1 cellular context compared by ENCODE assay signal in the genomic region with DNA sequence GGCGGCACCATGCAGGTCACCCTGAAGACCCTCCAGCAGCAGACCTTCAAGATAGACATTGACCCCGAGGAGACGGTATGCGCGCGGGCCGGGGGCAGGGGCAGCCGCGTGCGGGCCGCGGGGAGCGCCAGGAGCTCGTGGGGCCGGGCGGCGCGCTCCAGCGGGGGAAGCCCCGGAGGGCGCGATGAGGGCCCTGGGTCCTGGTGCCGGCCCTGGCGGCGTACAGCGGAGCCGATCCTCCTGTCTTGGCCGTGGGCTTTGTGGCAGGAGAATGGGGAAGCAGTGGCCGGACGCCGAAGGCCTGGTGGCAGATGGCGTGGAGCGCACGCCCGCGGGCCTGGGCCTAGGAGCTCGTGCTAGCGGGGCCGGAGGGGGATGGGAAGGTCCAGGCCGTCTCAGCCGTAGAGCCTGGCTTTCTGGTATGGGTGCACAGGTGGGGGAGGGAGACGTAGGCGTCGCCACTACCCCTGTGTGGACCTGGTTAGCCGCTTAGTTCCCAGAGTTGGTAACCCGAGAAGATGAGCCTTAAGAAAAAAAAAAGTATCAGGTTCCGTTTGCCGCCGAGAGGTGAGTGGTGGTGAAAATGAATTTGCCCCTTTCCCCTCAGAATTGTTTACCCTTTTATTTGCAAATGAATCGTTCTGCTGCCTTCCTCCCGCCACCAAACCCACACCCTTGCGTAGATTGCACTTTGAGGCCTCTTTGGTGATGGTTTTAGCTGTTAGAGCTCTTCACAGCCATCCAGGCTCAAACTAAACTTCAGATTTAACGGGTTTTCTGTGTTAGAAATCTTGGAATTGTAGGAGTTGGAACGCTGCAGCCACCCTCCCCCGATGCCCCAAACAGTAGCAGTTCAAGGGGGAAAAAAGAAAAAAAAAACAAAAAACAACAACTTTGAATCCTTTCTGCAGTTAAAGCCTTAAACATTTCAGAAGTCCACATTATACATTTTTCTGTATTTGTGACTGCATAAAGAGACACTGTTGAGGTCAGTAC.
TF ChIP-seq lines count a peak whose summit lies in the region.

No MANE protein-coding gene starts in this region.

TF ChIP-seq in H1, 55 proteins besides CTCF, POLR2A, EP300 and RAD21 (continued from another document):
- TF ChIP-seq CHD1 (IDR thresholded peaks at IDR 0.05; ENCODE audit: low read depth, low read length) (no peak), SP1 (IDR thresholded peaks at IDR 0.05; ENCODE audit: low read depth, low read length) (peak; percentile 80), RFX5 (IDR thresholded peaks at IDR 0.05; ENCODE audit: borderline replicate concordance, low read depth, low read length) (no peak), ZNF274 (IDR thresholded peaks at IDR 0.05; ENCODE audit: borderline replicate concordance, extremely low read depth, low read length) (no peak), TCF12 (IDR thresholded peaks at IDR 0.05; ENCODE audit: low read depth, low read length) (no peak), RNF2 (IDR thresholded peaks at IDR 0.05; ENCODE audit: borderline replicate concordance, low read depth, low read length, missing control alignments, poor library complexity, severe bottlenecking) (no peak), RBBP5 (IDR thresholded peaks at IDR 0.05; ENCODE audit: borderline replicate concordance, low read depth, low read length) (peak; percentile 51; the same call in 1 of the 2 replicates), SAP30 (IDR thresholded peaks at IDR 0.05; ENCODE audit: insufficient read depth, insufficient replicate concordance, low read length) (no peak), TEAD4 (IDR thresholded peaks at IDR 0.05; ENCODE audit: low read depth, low read length) (no peak), RXRA (IDR thresholded peaks at IDR 0.05; ENCODE audit: insufficient read depth, low read depth, low read length) (no peak), BACH1 (IDR thresholded peaks at IDR 0.05; ENCODE audit: low read length) (no peak), SRF (IDR thresholded peaks at IDR 0.05; ENCODE audit: low read depth, low read length) (no peak), USF2 (IDR thresholded peaks at IDR 0.05; ENCODE audit: low read length) (no peak), CREB1 (IDR thresholded peaks at IDR 0.05) (no peak; the same call in 1 of the 2 replicates), TAF7 (optimal IDR thresholded peaks at IDR 0.05; ENCODE audit: borderline replicate concordance, low read depth, low read length) (peak; percentile 38), CBX5 (IDR thresholded peaks at IDR 0.05; ENCODE audit: low read depth, low read length) (no peak), KDM4A (IDR thresholded peaks at IDR 0.05; ENCODE audit: low read depth, low read length, severe bottlenecking) (peak; percentile 7), SIRT6 (IDR thresholded peaks at IDR 0.05; ENCODE audit: low read length) (no peak), JUND (IDR thresholded peaks at IDR 0.05; ENCODE audit: low read length) (0 out of 2 replicates have a peak, but pooled peaks have one; percentile 25), CEBPB (IDR thresholded peaks at IDR 0.05; ENCODE audit: low read depth, low read length) (no peak), BRCA1 (IDR thresholded peaks at IDR 0.05; ENCODE audit: low read depth, low read length) (no peak), BCL11A (IDR thresholded peaks at IDR 0.05; ENCODE audit: low read depth in 2 of 2, low read length in 2 of 2) (no peak), GTF2F1 (IDR thresholded peaks at IDR 0.05; ENCODE audit: borderline replicate concordance, low read depth, low read length) (peak; percentile 63; the same call in 1 of the 2 replicates), SUZ12 (IDR thresholded peaks at IDR 0.05; ENCODE audit: low read length) (no peak), SP2 (IDR thresholded peaks at IDR 0.05; ENCODE audit: low read length) (no peak), SP4 (IDR thresholded peaks at IDR 0.05; ENCODE audit: low read length) (no peak), YY1 (IDR thresholded peaks at IDR 0.05; ENCODE audit: low read depth, low read length) (no peak), KDM5A (IDR thresholded peaks at IDR 0.05; ENCODE audit: low read length) (no peak), NRF1 (IDR thresholded peaks at IDR 0.05; ENCODE audit: low read depth, low read length) (no peak), TAF1 (IDR thresholded peaks at IDR 0.05; ENCODE audit: low read depth, low read length) (peak; percentile 85), POLR2AphosphoS5 (IDR thresholded peaks at IDR 0.05; ENCODE audit: low read depth, low read length) (peak; percentile 91), POU5F1 (IDR thresholded peaks at IDR 0.05; ENCODE audit: low read depth, low read length) (no peak), ASH2L (IDR thresholded peaks at IDR 0.05; ENCODE audit: low read length) (peak; percentile 84), HDAC6 (IDR thresholded peaks at IDR 0.05; ENCODE audit: low read depth, low read length) (no peak), SIN3A (conservative IDR thresholded peaks at IDR 0.05 in 1 of 2, IDR thresholded peaks at IDR 0.05 in 1 of 2; ENCODE audit: low read depth in 1 of 2, low read length in 2 of 2) (peak in 1 of 2 experiments; percentile 39; a peak in 1 of 4 replicates), FOSL1 (IDR thresholded peaks at IDR 0.05; ENCODE audit: insufficient read depth, low read depth, low read length) (no peak), TBP (IDR thresholded peaks at IDR 0.05; ENCODE audit: low read depth, low read length) (peak; percentile 85), MAFK (IDR thresholded peaks at IDR 0.05; ENCODE audit: low read depth, low read length) (no peak), EGR1 (IDR thresholded peaks at IDR 0.05; ENCODE audit: borderline replicate concordance, low read depth, low read length) (peak; percentile 13; the same call in 1 of the 2 replicates), KDM1A (IDR thresholded peaks at IDR 0.05; ENCODE audit: borderline replicate concordance, low read length) (no peak), CHD2 (IDR thresholded peaks at IDR 0.05; ENCODE audit: low read length) (0 out of 2 replicates have a peak, but pooled peaks have one; percentile 24), EZH2 (IDR thresholded peaks at IDR 0.05; ENCODE audit: low read depth, low read length, severe bottlenecking) (no peak), CTBP2 (IDR thresholded peaks at IDR 0.05; ENCODE audit: borderline replicate concordance, insufficient read depth, insufficient read length, low read length) (no peak)
- TF ChIP-seq, protein P1, sequence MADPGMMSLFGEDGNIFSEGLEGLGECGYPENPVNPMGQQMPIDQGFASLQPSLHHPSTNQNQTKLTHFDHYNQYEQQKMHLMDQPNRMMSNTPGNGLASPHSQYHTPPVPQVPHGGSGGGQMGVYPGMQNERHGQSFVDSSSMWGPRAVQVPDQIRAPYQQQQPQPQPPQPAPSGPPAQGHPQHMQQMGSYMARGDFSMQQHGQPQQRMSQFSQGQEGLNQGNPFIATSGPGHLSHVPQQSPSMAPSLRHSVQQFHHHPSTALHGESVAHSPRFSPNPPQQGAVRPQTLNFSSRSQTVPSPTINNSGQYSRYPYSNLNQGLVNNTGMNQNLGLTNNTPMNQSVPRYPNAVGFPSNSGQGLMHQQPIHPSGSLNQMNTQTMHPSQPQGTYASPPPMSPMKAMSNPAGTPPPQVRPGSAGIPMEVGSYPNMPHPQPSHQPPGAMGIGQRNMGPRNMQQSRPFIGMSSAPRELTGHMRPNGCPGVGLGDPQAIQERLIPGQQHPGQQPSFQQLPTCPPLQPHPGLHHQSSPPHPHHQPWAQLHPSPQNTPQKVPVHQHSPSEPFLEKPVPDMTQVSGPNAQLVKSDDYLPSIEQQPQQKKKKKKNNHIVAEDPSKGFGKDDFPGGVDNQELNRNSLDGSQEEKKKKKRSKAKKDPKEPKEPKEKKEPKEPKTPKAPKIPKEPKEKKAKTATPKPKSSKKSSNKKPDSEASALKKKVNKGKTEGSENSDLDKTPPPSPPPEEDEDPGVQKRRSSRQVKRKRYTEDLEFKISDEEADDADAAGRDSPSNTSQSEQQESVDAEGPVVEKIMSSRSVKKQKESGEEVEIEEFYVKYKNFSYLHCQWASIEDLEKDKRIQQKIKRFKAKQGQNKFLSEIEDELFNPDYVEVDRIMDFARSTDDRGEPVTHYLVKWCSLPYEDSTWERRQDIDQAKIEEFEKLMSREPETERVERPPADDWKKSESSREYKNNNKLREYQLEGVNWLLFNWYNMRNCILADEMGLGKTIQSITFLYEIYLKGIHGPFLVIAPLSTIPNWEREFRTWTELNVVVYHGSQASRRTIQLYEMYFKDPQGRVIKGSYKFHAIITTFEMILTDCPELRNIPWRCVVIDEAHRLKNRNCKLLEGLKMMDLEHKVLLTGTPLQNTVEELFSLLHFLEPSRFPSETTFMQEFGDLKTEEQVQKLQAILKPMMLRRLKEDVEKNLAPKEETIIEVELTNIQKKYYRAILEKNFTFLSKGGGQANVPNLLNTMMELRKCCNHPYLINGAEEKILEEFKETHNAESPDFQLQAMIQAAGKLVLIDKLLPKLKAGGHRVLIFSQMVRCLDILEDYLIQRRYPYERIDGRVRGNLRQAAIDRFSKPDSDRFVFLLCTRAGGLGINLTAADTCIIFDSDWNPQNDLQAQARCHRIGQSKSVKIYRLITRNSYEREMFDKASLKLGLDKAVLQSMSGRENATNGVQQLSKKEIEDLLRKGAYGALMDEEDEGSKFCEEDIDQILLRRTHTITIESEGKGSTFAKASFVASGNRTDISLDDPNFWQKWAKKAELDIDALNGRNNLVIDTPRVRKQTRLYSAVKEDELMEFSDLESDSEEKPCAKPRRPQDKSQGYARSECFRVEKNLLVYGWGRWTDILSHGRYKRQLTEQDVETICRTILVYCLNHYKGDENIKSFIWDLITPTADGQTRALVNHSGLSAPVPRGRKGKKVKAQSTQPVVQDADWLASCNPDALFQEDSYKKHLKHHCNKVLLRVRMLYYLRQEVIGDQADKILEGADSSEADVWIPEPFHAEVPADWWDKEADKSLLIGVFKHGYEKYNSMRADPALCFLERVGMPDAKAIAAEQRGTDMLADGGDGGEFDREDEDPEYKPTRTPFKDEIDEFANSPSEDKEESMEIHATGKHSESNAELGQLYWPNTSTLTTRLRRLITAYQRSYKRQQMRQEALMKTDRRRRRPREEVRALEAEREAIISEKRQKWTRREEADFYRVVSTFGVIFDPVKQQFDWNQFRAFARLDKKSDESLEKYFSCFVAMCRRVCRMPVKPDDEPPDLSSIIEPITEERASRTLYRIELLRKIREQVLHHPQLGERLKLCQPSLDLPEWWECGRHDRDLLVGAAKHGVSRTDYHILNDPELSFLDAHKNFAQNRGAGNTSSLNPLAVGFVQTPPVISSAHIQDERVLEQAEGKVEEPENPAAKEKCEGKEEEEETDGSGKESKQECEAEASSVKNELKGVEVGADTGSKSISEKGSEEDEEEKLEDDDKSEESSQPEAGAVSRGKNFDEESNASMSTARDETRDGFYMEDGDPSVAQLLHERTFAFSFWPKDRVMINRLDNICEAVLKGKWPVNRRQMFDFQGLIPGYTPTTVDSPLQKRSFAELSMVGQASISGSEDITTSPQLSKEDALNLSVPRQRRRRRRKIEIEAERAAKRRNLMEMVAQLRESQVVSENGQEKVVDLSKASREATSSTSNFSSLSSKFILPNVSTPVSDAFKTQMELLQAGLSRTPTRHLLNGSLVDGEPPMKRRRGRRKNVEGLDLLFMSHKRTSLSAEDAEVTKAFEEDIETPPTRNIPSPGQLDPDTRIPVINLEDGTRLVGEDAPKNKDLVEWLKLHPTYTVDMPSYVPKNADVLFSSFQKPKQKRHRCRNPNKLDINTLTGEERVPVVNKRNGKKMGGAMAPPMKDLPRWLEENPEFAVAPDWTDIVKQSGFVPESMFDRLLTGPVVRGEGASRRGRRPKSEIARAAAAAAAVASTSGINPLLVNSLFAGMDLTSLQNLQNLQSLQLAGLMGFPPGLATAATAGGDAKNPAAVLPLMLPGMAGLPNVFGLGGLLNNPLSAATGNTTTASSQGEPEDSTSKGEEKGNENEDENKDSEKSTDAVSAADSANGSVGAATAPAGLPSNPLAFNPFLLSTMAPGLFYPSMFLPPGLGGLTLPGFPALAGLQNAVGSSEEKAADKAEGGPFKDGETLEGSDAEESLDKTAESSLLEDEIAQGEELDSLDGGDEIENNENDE (IDR thresholded peaks at IDR 0.05; ENCODE audit: insufficient replicate concordance, low read length), result peak; percentile 50
- TF ChIP-seq, protein P2, sequence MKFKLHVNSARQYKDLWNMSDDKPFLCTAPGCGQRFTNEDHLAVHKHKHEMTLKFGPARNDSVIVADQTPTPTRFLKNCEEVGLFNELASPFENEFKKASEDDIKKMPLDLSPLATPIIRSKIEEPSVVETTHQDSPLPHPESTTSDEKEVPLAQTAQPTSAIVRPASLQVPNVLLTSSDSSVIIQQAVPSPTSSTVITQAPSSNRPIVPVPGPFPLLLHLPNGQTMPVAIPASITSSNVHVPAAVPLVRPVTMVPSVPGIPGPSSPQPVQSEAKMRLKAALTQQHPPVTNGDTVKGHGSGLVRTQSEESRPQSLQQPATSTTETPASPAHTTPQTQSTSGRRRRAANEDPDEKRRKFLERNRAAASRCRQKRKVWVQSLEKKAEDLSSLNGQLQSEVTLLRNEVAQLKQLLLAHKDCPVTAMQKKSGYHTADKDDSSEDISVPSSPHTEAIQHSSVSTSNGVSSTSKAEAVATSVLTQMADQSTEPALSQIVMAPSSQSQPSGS (IDR thresholded peaks at IDR 0.05; ENCODE audit: low read length), result no peak
- TF ChIP-seq, protein P3, sequence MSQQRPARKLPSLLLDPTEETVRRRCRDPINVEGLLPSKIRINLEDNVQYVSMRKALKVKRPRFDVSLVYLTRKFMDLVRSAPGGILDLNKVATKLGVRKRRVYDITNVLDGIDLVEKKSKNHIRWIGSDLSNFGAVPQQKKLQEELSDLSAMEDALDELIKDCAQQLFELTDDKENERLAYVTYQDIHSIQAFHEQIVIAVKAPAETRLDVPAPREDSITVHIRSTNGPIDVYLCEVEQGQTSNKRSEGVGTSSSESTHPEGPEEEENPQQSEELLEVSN (IDR thresholded peaks at IDR 0.05), result no peak
- TF ChIP-seq, protein P4, sequence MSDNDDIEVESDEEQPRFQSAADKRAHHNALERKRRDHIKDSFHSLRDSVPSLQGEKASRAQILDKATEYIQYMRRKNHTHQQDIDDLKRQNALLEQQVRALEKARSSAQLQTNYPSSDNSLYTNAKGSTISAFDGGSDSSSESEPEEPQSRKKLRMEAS (IDR thresholded peaks at IDR 0.05), result peak; percentile 68
- TF ChIP-seq, protein P5, sequence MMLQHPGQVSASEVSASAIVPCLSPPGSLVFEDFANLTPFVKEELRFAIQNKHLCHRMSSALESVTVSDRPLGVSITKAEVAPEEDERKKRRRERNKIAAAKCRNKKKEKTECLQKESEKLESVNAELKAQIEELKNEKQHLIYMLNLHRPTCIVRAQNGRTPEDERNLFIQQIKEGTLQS (IDR thresholded peaks at IDR 0.05; ENCODE audit: insufficient read depth, low read depth, low read length), result no peak
